9 cellular contexts compared by ENCODE assay signal in genomic region chr10:80730522-80730921, GRCh38.
"Had no signal": no experiment of that assay in that cellular context is flagged by ENCODE, and none has a peak within 500 bp of the region (broad histone marks: within the 10 kb centered on the region; RNA-seq: fewer than 3 reads in every experiment).

No MANE protein-coding gene starts in this region.

- H3K9ac ChIP-seq: KMS-11 had no signal

- FAIRE-seq: H1, H54, HTR-8/SVneo had no signal

- H3K4me3 ChIP-seq: GM23338 had no signal

- ATAC-seq: GM23338 had no signal

- H3K4me2 ChIP-seq: GM23338, KMS-11 had no signal

- DNase-seq: H9, HCEC 1CT, IMR-90, KBM-7 had no signal

- H3K27ac ChIP-seq: KMS-11 had no signal
